ENCODE assay signal across 1 cellular context in the genomic region with DNA sequence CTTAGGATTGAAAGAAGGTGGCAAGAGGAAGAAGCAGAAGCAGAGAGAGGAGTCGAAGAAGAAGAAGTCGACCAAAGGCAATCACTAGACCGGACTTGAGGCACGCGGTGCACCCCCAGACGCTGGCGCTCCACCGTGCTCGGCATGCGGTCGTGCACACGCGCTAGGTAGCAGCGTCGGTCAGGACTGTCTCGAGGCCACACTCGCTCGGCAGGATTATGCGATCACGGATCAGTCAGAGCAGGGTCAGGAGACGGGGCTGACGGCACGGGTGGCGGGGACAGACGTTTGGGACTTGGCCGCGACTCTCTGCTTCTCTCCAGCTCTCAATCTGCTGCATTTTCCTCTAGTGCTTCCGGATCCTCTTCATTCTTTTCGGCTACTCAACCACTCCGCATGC.
TF ChIP-seq lines count a peak whose summit lies in the region.

No MANE protein-coding gene starts in this region.

TF ChIP-seq in K562, 482 proteins besides CTCF, POLR2A, EP300 and RAD21:
- TF ChIP-seq ZNF133 (CRISPR knock-in tag; IDR thresholded peaks at IDR 0.05) (no peak), JUND (IDR thresholded peaks at IDR 0.05; ENCODE audit: borderline replicate concordance, low read depth, low read length) (no peak), JUND (tag; IDR thresholded peaks at IDR 0.05; ENCODE audit: borderline replicate concordance, low read depth, low read length) (no peak), SMARCA4 (IDR thresholded peaks at IDR 0.05) (no peak), ZFP91 (CRISPR knock-in tag; IDR thresholded peaks at IDR 0.05) (0 out of 2 replicates have a peak, but pooled peaks have one; percentile 19)
